In genomic region chr2:182229288-182229687, GRCh38 we compare ENCODE assay signal across 22 cellular contexts.
A peak's percentile ranks its signal among the peaks of the same experiment; 100 is the strongest.
DNase-seq lines count a peak whose midpoint lies in the region; ATAC-seq and TF ChIP-seq lines count a peak whose summit lies in the region.
"Had no signal": no experiment of that assay in that cellular context is flagged by ENCODE, and none has a peak within 500 bp of the region (broad histone marks: within the 10 kb centered on the region; RNA-seq: fewer than 3 reads in every experiment).

No MANE protein-coding gene starts in this region.

- TF ChIP-seq CTCF in left ventricle myocardium inferior (IDR thresholded peaks at IDR 0.05; ENCODE audit: borderline replicate concordance) (no peak), fibroblast of the aortic adventitia (IDR thresholded peaks at IDR 0.05; ENCODE audit: insufficient read depth, low read length) (no peak)

- H3K4me1 ChIP-seq in left ventricle myocardium inferior = peaks cover 19% of the 10 kb centered on the region
- H3K4me1 ChIP-seq: stomach had no signal

- no peak for DNase-seq in left ventricle myocardium inferior
- no peak for DNase-seq in left ventricle myocardium superior
- peak; percentile 23 for DNase-seq in amniotic epithelial cell (ENCODE audit: low read depth)
- peak; percentile 34 for DNase-seq in fibroblast of the aortic adventitia (ENCODE audit: low read depth)
- no peak for DNase-seq in NCI-H774 (lab: John Stamatoyannopoulos, UW)
- DNase-seq in KBM-7 = no peak
- DNase-seq: activated CD4-positive, CD25-positive, alpha-beta regulatory T cell treated with anti-CD3 and anti-CD28 coated beads, Interleukin-2, amount 50 U/mL, for 72 hours; activated naive CD4-positive, alpha-beta T cell; activated T-cell treated with anti-CD3 and anti-CD28 coated beads, Interleukin-2, amount 50 U/mL, for 24 hours; aorta; C1 segment of cervical spinal cord; effector CD8-positive, alpha-beta T cell; NCI-H1694; NCI-H345; stimulated activated CD4-positive, alpha-beta T cell treated with anti-CD3 and anti-CD28 coated beads, Interleukin-12 subunit alpha, Interleukin-12 subunit beta, amount 100 ng/mL, for 4 hours; stomach had no signal

- H3K27me3 ChIP-seq in left ventricle myocardium inferior (ENCODE audit: low read depth) = no peaks in the 10 kb centered on the region
- H3K27me3 ChIP-seq: hepatocyte, neutrophil, stomach had no signal

- no peaks in the 10 kb centered on the region for H3K9me3 ChIP-seq in left ventricle myocardium inferior (replicated peaks)
- H3K9me3 ChIP-seq: neutrophil, stomach had no signal

- intact Hi-C loops in left ventricle myocardium inferior (cut with micrococcal nuclease) = no loop called here
- intact Hi-C loops in left ventricle myocardium superior (cut with micrococcal nuclease) = no loop called here

- no peaks in the 10 kb centered on the region for H3K36me3 ChIP-seq in left ventricle myocardium inferior
- H3K36me3 ChIP-seq: neutrophil, stomach had no signal

- ATAC-seq in left ventricle myocardium superior (no peak), HG02678 (IDR thresholded peaks at IDR 0.05; ENCODE audit: unreplicated experiment) (no peak), GM21717 (IDR thresholded peaks at IDR 0.05; ENCODE audit: unreplicated experiment) (no peak)

- no peak overlapping the region for H3K4me3 ChIP-seq in left ventricle myocardium inferior
- H3K4me3 ChIP-seq in fibroblast of the aortic adventitia (ENCODE audit: low read depth, low read length) = no peak overlapping the region
- H3K4me3 ChIP-seq: hepatocyte, lung, stomach had no signal

- peak overlapping the region; percentile 79 for H3K27ac ChIP-seq in left ventricle myocardium inferior (replicated peaks)
- H3K27ac ChIP-seq: hepatocyte, HL-60, neutrophil, stomach had no signal

- in situ Hi-C loops in KBM-7 (cut with MboI; ENCODE audit: low pct_unique_long_range_greater_than_20kb, low sequenced_read_pairs) = no loop called here

Comparison
In these comparisons a context has a peak if more than half of its experiments do, and no peak if none do; other contexts are left out.
1. DNase-seq: peak in amniotic epithelial cell (single experiment) and fibroblast of the aortic adventitia (single experiment); none in left ventricle myocardium inferior (single experiment), left ventricle myocardium superior (single experiment), NCI-H774 (single experiment) and KBM-7 (single experiment).